ENCODE assay signal across 8 cellular contexts in genomic region chr22:49632199-49633009, GRCh38.
DNase-seq lines count a peak whose midpoint lies in the region; TF ChIP-seq lines count a peak whose summit lies in the region.

No MANE protein-coding gene starts in this region.

- no peaks in the 10 kb centered on the region for H3K9me3 ChIP-seq in HUES6 (ENCODE audit: control insufficient read depth, insufficient read depth, low read depth, low read length)
- H3K9me3 ChIP-seq in SK-N-MC (ENCODE audit: low read depth, low read length): no peaks in the 10 kb centered on the region
- H3K9me3 ChIP-seq in neural progenitor cell (ENCODE audit: low read depth): no peaks in the 10 kb centered on the region
- H3K9me3 ChIP-seq in HAP-1: no peaks in the 10 kb centered on the region

- no peaks in the 10 kb centered on the region for H3K9me3 Mint-ChIP-seq in neural progenitor cell

- peaks cover 39% of the 10 kb centered on the region for H3F3A ChIP-seq in neural progenitor cell (ENCODE audit: low read depth)

- H3K4me3 ChIP-seq in HUES6 (ENCODE audit: low read depth, low read length) (peak overlapping the region; percentile 55), SK-N-MC (peak overlapping the region; percentile 39; the same call in 1 of the 2 replicates), neural progenitor cell (peak overlapping the region; percentile 49), HAP-1 (no peak overlapping the region)

- H3K9ac ChIP-seq in HUES6 (ENCODE audit: low read length): peak overlapping the region; percentile 53
- peak overlapping the region; percentile 69 for H3K9ac ChIP-seq in SK-N-MC (ENCODE audit: insufficient read length)
- no peak overlapping the region for H3K9ac ChIP-seq in neural progenitor cell

- TF ChIP-seq CTCF in C4-2B (conservative IDR thresholded peaks at IDR 0.05) (peak; percentile 98), neural progenitor cell (IDR thresholded peaks at IDR 0.05) (peak; percentile 97)

- H4K20me1 ChIP-seq in neural progenitor cell (ENCODE audit: low read depth): peaks cover 19% of the 10 kb centered on the region

- H3K36me3 ChIP-seq in HUES6 (ENCODE audit: control insufficient read depth, insufficient read depth, low read length): no peaks in the 10 kb centered on the region
- H3K36me3 ChIP-seq in SK-N-MC (ENCODE audit: insufficient read depth, low read length): no peaks in the 10 kb centered on the region
- H3K36me3 ChIP-seq in neural progenitor cell: no peaks in the 10 kb centered on the region
- no peaks in the 10 kb centered on the region; the same call in 1 of the 2 replicates for H3K36me3 ChIP-seq in HAP-1 (replicated peaks)

- peaks cover 29% of the 10 kb centered on the region for H3K4me1 Mint-ChIP-seq in neural progenitor cell

- DNase-seq in SK-N-MC (ENCODE audit: low read depth, low spot score) (peak; percentile 14), foreskin melanocyte (peak; percentile 63), neural progenitor cell (ENCODE audit: low spot score) (peak; percentile 93), LoVo (ENCODE audit: low spot score) (no peak), HAP-1 (ENCODE audit: low spot score in 2 of 2) (no peak)
- no peak for DNase-seq in activated naive CD4-positive, alpha-beta T cell treated with anti-CD3 and anti-CD28 coated beads, Interleukin-2, amount 50 U/mL, for 16 hours

- peak overlapping the region; percentile 79 for H3K4me3 Mint-ChIP-seq in neural progenitor cell

- peaks cover 9% of the 10 kb centered on the region for H3K4me1 ChIP-seq in HUES6 (ENCODE audit: control insufficient read depth, insufficient read depth, low read length)
- peaks cover 47% of the 10 kb centered on the region for H3K4me1 ChIP-seq in neural progenitor cell
- no peaks in the 10 kb centered on the region for H3K4me1 ChIP-seq in HAP-1

- H2AFZ ChIP-seq in neural progenitor cell (replicated peaks): peak overlapping the region; percentile 95

- H3K4me2 ChIP-seq in neural progenitor cell: peak overlapping the region; percentile 91

- H3K27ac ChIP-seq in C4-2B (no peak overlapping the region), HUES6 (ENCODE audit: low read depth, low read length) (no peak overlapping the region), SK-N-MC (peak overlapping the region; percentile 90), neural progenitor cell (peak overlapping the region; percentile 28)

- no peaks in the 10 kb centered on the region for H3K36me3 Mint-ChIP-seq in neural progenitor cell

- in situ Hi-C loops in HAP-1 (cut with MboI; ENCODE audit: low sequenced_read_pairs): no loop called here

- H3K27me3 ChIP-seq in HUES6 (ENCODE audit: control insufficient read depth, insufficient read depth, low read length) (no peaks in the 10 kb centered on the region), neural progenitor cell (no peaks in the 10 kb centered on the region), HAP-1 (ENCODE audit: low read depth) (no peaks in the 10 kb centered on the region)

- peak overlapping the region; percentile 95 for H3K27ac Mint-ChIP-seq in neural progenitor cell

- H3K79me2 ChIP-seq in neural progenitor cell (ENCODE audit: low read depth): no peaks in the 10 kb centered on the region

- peaks cover 20% of the 10 kb centered on the region for H3K27me3 Mint-ChIP-seq in neural progenitor cell (ENCODE audit: insufficient read depth, low read depth)

Comparison
In these comparisons a context has a peak if more than half of its experiments do, and no peak if none do; other contexts are left out.
1. H3K27ac ChIP-seq: peak in SK-N-MC (single experiment) and neural progenitor cell (single experiment); none in C4-2B (single experiment) and HUES6 (single experiment).
2. DNase-seq: peak in SK-N-MC (single experiment), foreskin melanocyte (single experiment) and neural progenitor cell (single experiment); none in LoVo (single experiment), activated naive CD4-positive, alpha-beta T cell treated with anti-CD3 and anti-CD28 coated beads, Interleukin-2, amount 50 U/mL, for 16 hours (single experiment) and HAP-1 (0 of 2).